ENCODE assay signal across 11 cellular contexts in the genomic region with DNA sequence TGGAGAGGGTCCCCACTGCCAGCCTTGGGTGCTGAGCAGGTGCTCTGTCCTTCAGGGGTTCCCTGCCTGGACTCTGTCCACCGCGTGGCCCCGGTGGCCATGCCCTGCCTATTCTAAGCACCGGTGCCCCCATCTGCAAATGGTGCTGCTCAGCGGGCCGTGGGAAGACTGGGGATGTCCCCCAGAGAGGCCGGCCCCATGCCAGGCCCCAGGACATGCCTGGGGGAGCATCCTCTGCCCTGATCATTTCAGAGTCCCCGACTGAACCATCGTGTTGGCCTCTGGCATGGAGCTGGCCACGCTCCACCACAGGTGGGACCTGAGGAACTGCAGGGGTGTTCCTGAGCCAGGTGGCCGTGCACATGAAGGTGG.
DNase-seq lines count a peak whose midpoint lies in the region; ATAC-seq and TF ChIP-seq lines count a peak whose summit lies in the region.
"Had no signal": no experiment of that assay in that cellular context is flagged by ENCODE, and none has a peak within 500 bp of the region (broad histone marks: within the 10 kb centered on the region; RNA-seq: fewer than 3 reads in every experiment).

No MANE protein-coding gene starts in this region.

- H3K27me3 ChIP-seq in vagina (no peaks in the 10 kb centered on the region), WERI-Rb-1 (ENCODE audit: insufficient read depth, low read depth, severe bottlenecking) (no peaks in the 10 kb centered on the region)

- no peaks in the 10 kb centered on the region for H3K27me3 Mint-ChIP-seq in activated naive CD4-positive, alpha-beta T cell treated with anti-CD3 and anti-CD28 coated beads for 36 hours (ENCODE audit: low read depth)
- peaks cover 9% of the 10 kb centered on the region for H3K27me3 Mint-ChIP-seq in activated naive CD8-positive, alpha-beta T cell treated with anti-CD3 and anti-CD28 coated beads for 36 hours

- H3K4me3 ChIP-seq in vagina, result no peak overlapping the region
- no peak overlapping the region for H3K4me3 ChIP-seq in WERI-Rb-1 (ENCODE audit: low read depth, low read length)

- peaks cover 41% of the 10 kb centered on the region for H3K4me1 Mint-ChIP-seq in activated naive CD4-positive, alpha-beta T cell treated with anti-CD3 and anti-CD28 coated beads for 36 hours (ENCODE audit: low read depth)
- H3K4me1 Mint-ChIP-seq in activated naive CD8-positive, alpha-beta T cell treated with anti-CD3 and anti-CD28 coated beads for 36 hours, result peaks cover 41% of the 10 kb centered on the region

- H3K36me3 ChIP-seq in vagina (no peaks in the 10 kb centered on the region), WERI-Rb-1 (no peaks in the 10 kb centered on the region)

- H3K4me3 Mint-ChIP-seq in activated naive CD4-positive, alpha-beta T cell treated with anti-CD3 and anti-CD28 coated beads for 36 hours, result peak overlapping the region; percentile 41
- peak overlapping the region; percentile 82 for H3K4me3 Mint-ChIP-seq in activated naive CD8-positive, alpha-beta T cell treated with anti-CD3 and anti-CD28 coated beads for 36 hours

- H3K9me3 Mint-ChIP-seq in activated naive CD4-positive, alpha-beta T cell treated with anti-CD3 and anti-CD28 coated beads for 36 hours, result peaks cover 5% of the 10 kb centered on the region
- peaks cover 6 to 7% of the 10 kb centered on the region in 2 donors for H3K9me3 Mint-ChIP-seq in activated naive CD4-positive, alpha-beta T cell treated with anti-CD3 and anti-CD28 coated beads, Interleukin-2, amount 50 U/mL, for 72 hours
- H3K9me3 Mint-ChIP-seq in activated naive CD8-positive, alpha-beta T cell treated with anti-CD3 and anti-CD28 coated beads for 36 hours, result no peaks in the 10 kb centered on the region

- no peak for ATAC-seq in activated naive CD4-positive, alpha-beta T cell treated with anti-CD3 and anti-CD28 coated beads, Interleukin-2, amount 50 U/mL, for 72 hours
- peak; percentile 17 for ATAC-seq in HG02981 (IDR thresholded peaks at IDR 0.05; ENCODE audit: unreplicated experiment)

- peaks cover 100% of the 10 kb centered on the region for H3K4me1 ChIP-seq in vagina

- DNase-seq in activated naive CD4-positive, alpha-beta T cell treated with anti-CD3 and anti-CD28 coated beads for 36 hours, result no peak
- no peak for DNase-seq in activated naive CD4-positive, alpha-beta T cell treated with anti-CD3 and anti-CD28 coated beads, Interleukin-2, amount 50 U/mL, for 72 hours (ENCODE audit: low spot score in 2 of 2)
- no peak for DNase-seq in activated naive CD8-positive, alpha-beta T cell treated with anti-CD3 and anti-CD28 coated beads for 36 hours
- DNase-seq in vagina (ENCODE audit: extremely low spot score in 2 of 2) (no peak), WERI-Rb-1 (no peak), islet precursor cell (no peak), hepatic stellate cell (ENCODE audit: low spot score) (no peak)
- DNase-seq: foreskin fibroblast, MV-4-11, occipital lobe had no signal

- H3K36me3 Mint-ChIP-seq in activated naive CD4-positive, alpha-beta T cell treated with anti-CD3 and anti-CD28 coated beads for 36 hours (ENCODE audit: low read depth), result no peaks in the 10 kb centered on the region
- H3K36me3 Mint-ChIP-seq in activated naive CD4-positive, alpha-beta T cell treated with anti-CD3 and anti-CD28 coated beads, Interleukin-2, amount 50 U/mL, for 72 hours, result peaks cover 8 to 14% of the 10 kb centered on the region in 2 donors
- H3K36me3 Mint-ChIP-seq in activated naive CD8-positive, alpha-beta T cell treated with anti-CD3 and anti-CD28 coated beads for 36 hours, result peaks cover 6% of the 10 kb centered on the region

- peak overlapping the region; percentile 68 for H3K27ac Mint-ChIP-seq in activated naive CD4-positive, alpha-beta T cell treated with anti-CD3 and anti-CD28 coated beads for 36 hours
- peak overlapping the region in 1 of 2 donors; percentile 89 for H3K27ac Mint-ChIP-seq in activated naive CD4-positive, alpha-beta T cell treated with anti-CD3 and anti-CD28 coated beads, Interleukin-2, amount 50 U/mL, for 72 hours
- peak overlapping the region; percentile 94 for H3K27ac Mint-ChIP-seq in activated naive CD8-positive, alpha-beta T cell treated with anti-CD3 and anti-CD28 coated beads for 36 hours

- no peak for TF ChIP-seq CTCF in vagina (IDR thresholded peaks at IDR 0.05)
- no peak for TF ChIP-seq CTCF in WERI-Rb-1 (IDR thresholded peaks at IDR 0.05; ENCODE audit: low read depth, low read length)

- intact Hi-C loops in activated naive CD4-positive, alpha-beta T cell treated with anti-CD3 and anti-CD28 coated beads for 36 hours (cut with micrococcal nuclease), result loop anchor here (1.0 to 10.0 kb wide), 6 partner anchors 16 to 686 kb away; a partner anchor contains a TSS
- intact Hi-C loops in vagina (cut with DNase I), result no loop called here

- CTCF ChIA-PET in activated naive CD4-positive, alpha-beta T cell treated with anti-CD3 and anti-CD28 coated beads for 36 hours (lab: Charles Lee), result interaction anchor here (1.1 to 2.6 kb wide), 5 partner anchors 13 to 65 kb away, joined by 3 to 7 read pairs (median 4); no protein-coding TSS in a partner anchor

- TF ChIP-seq POLR2A in vagina (IDR thresholded peaks at IDR 0.05), result no peak

- peak overlapping the region; percentile 22 for H3K27ac ChIP-seq in vagina
- H3K27ac ChIP-seq in WERI-Rb-1, result no peak overlapping the region

- H3K9me3 ChIP-seq in vagina, result no peaks in the 10 kb centered on the region
- no peaks in the 10 kb centered on the region for H3K9me3 ChIP-seq in WERI-Rb-1 (ENCODE audit: severe bottlenecking)
